Comparison of ENCODE assay signal across 8 cellular contexts in the genomic region with DNA sequence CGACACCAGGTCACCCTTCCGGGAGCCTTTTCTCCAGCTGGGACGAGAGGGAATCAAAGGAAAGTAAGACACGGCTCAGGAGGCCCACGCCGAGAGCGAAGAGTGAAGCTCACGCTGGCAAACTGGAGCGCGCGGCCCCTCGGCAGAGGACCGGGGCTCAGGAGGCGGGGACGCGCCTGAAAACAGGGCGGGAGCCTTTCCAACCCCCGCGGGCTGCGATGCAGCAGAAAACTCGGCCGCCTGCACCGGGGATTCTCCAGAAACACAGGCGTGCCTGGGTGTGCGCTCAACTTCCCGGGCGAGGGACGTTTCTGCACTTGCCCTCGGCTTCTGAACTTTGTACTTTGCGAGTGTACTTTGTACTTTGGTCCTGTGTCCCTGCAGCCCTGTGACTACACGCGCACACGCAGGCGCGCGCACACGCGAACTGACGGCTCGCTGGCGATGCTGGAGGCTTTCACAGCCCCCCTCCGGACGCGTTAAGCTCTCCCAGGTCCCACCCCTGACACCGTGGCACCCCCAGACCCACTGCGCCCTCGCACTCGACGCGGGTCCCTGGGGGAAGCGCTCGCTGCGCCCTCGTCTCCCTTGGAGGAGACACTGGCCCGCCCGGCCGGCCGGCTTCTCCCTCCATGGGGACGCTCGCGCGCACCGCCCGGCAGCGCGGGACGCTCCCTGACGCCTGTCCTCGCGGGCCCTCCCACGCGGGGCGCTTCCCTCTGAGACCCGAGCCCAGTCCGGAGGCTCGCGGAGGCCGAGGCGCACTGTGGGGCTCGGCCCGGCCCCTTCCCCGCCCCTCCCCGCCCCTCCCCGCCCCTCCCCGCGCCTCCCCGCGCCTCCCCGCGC. TPM values are rescaled to one million over a fixed set of nuclear protein-coding genes. Genes with fewer than 3 reads are reported as not detected.
A peak's percentile ranks its signal among the peaks of the same experiment; 100 is the strongest.
DNase-seq lines count a peak whose midpoint lies in the region; ATAC-seq and TF ChIP-seq lines count a peak whose summit lies in the region.

No MANE protein-coding gene starts in this region.

- peaks cover 27% of the 10 kb centered on the region for H3K27me3 Mint-ChIP-seq in stimulated activated naive CD8-positive, alpha-beta T cell treated with anti-CD3 and anti-CD28 coated beads, Interleukin-15, amount 100 ng/mL, for 72 hours

- peaks cover 24% of the 10 kb centered on the region for H3K4me1 Mint-ChIP-seq in stimulated activated naive CD8-positive, alpha-beta T cell treated with anti-CD3 and anti-CD28 coated beads, Interleukin-15, amount 100 ng/mL, for 72 hours

- peak overlapping the region in 1 of 2 donors; percentile 6 for H3K27ac Mint-ChIP-seq in stimulated activated naive CD8-positive, alpha-beta T cell treated with anti-CD3 and anti-CD28 coated beads, Interleukin-15, amount 100 ng/mL, for 72 hours

- H3K4me3 ChIP-seq in epithelial cell of proximal tubule (ENCODE audit: low read depth, low read length): peak overlapping the region; percentile 80

- no peaks in the 10 kb centered on the region for H3K9me3 Mint-ChIP-seq in stimulated activated naive CD8-positive, alpha-beta T cell treated with anti-CD3 and anti-CD28 coated beads, Interleukin-15, amount 100 ng/mL, for 72 hours

- no peak for TF ChIP-seq CTCF in epithelial cell of proximal tubule (conservative IDR thresholded peaks at IDR 0.05; ENCODE audit: low read depth, low read length)

- DNase-seq in NCI-H2171 treated with DMSO at 0.1 percent for 48 hours (lab: John Stamatoyannopoulos, UW) (peak; percentile 11), NCI-H2171 (lab: John Stamatoyannopoulos, UW) (no peak), NCI-H2227 treated with DMSO at 0.1 percent for 48 hours (lab: John Stamatoyannopoulos, UW) (peak; percentile 50), activated T-cell treated with anti-CD3 and anti-CD28 coated beads for 48 hours (ENCODE audit: low read depth) (peak; percentile 56), epithelial cell of proximal tubule (ENCODE audit: low read depth) (no peak), midbrain (lab: John Stamatoyannopoulos, UW) (peak; percentile 79)
- peak; percentile 60 to 71 for DNase-seq in stimulated activated naive CD8-positive, alpha-beta T cell treated with anti-CD3 and anti-CD28 coated beads, Interleukin-15, amount 100 ng/mL, for 72 hours

- peak overlapping the region; percentile 80 to 83 for H3K4me3 Mint-ChIP-seq in stimulated activated naive CD8-positive, alpha-beta T cell treated with anti-CD3 and anti-CD28 coated beads, Interleukin-15, amount 100 ng/mL, for 72 hours

- ATAC-seq in HG02759 (IDR thresholded peaks at IDR 0.05; ENCODE audit: unreplicated experiment): peak; percentile 55
- peak; percentile 62 for ATAC-seq in stimulated activated naive CD8-positive, alpha-beta T cell treated with anti-CD3 and anti-CD28 coated beads, Interleukin-15, amount 100 ng/mL, for 72 hours

RNA-seq across cellular contexts. Expression of a gene that starts 0.6 kb away (rescaled TPM):
- total RNA-seq in epithelial cell of proximal tubule: 3.6 and 5.6 TPM in 2 replicates

RNA-seq across cellular contexts. Expression of a gene that starts 5.3 kb away (rescaled TPM):
- total RNA-seq in epithelial cell of proximal tubule: 130 and 147 TPM in 2 replicates

RNA-seq across cellular contexts. Expression of a gene that starts 15.5 kb away (rescaled TPM):
- total RNA-seq in epithelial cell of proximal tubule: 31.8 and 51.9 TPM in 2 replicates

RNA-seq across cellular contexts. Expression of a gene that starts 20.7 kb away (rescaled TPM):
- 57.2 and 75.5 TPM in 2 replicates for total RNA-seq in epithelial cell of proximal tubule

RNA-seq across cellular contexts. Expression of a gene that starts 31.3 kb away (rescaled TPM):
- total RNA-seq in epithelial cell of proximal tubule: not detected in 2 replicates

Comparison
In these comparisons a context has a peak if more than half of its experiments do, and no peak if none do; other contexts are left out.
1. DNase-seq: peak in NCI-H2171 treated with DMSO at 0.1 percent for 48 hours (single experiment), NCI-H2227 treated with DMSO at 0.1 percent for 48 hours (single experiment), activated T-cell treated with anti-CD3 and anti-CD28 coated beads for 48 hours (single experiment), midbrain (single experiment) and stimulated activated naive CD8-positive, alpha-beta T cell treated with anti-CD3 and anti-CD28 coated beads, Interleukin-15, amount 100 ng/mL, for 72 hours (2 of 2); none in NCI-H2171 (single experiment) and epithelial cell of proximal tubule (single experiment).